In the genomic region with DNA sequence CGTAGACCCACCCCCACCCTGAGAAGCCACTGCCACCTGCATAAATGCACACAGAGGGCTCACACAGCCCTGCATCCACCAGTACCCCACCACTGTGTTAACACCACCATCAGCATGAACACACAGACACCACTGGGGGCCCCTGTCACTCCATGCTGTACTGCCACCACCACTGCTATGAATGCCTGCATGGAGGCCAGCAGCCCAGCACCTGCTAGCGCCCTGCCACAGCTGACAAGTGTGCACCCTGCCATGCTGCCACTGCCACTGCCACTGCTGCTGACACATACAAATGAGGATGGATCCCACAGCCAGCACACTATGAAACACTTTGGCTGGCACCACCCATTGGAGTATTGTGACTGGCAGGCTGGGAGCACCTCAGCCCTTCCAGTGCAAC, we compare ENCODE assay signal across 1 cellular context.
TF ChIP-seq lines count a peak whose summit lies in the region.

No MANE protein-coding gene starts in this region.

TF ChIP-seq in GM23338, 12 proteins besides CTCF, POLR2A, EP300 and RAD21 (continued from another document):
- TF ChIP-seq, protein P1, sequence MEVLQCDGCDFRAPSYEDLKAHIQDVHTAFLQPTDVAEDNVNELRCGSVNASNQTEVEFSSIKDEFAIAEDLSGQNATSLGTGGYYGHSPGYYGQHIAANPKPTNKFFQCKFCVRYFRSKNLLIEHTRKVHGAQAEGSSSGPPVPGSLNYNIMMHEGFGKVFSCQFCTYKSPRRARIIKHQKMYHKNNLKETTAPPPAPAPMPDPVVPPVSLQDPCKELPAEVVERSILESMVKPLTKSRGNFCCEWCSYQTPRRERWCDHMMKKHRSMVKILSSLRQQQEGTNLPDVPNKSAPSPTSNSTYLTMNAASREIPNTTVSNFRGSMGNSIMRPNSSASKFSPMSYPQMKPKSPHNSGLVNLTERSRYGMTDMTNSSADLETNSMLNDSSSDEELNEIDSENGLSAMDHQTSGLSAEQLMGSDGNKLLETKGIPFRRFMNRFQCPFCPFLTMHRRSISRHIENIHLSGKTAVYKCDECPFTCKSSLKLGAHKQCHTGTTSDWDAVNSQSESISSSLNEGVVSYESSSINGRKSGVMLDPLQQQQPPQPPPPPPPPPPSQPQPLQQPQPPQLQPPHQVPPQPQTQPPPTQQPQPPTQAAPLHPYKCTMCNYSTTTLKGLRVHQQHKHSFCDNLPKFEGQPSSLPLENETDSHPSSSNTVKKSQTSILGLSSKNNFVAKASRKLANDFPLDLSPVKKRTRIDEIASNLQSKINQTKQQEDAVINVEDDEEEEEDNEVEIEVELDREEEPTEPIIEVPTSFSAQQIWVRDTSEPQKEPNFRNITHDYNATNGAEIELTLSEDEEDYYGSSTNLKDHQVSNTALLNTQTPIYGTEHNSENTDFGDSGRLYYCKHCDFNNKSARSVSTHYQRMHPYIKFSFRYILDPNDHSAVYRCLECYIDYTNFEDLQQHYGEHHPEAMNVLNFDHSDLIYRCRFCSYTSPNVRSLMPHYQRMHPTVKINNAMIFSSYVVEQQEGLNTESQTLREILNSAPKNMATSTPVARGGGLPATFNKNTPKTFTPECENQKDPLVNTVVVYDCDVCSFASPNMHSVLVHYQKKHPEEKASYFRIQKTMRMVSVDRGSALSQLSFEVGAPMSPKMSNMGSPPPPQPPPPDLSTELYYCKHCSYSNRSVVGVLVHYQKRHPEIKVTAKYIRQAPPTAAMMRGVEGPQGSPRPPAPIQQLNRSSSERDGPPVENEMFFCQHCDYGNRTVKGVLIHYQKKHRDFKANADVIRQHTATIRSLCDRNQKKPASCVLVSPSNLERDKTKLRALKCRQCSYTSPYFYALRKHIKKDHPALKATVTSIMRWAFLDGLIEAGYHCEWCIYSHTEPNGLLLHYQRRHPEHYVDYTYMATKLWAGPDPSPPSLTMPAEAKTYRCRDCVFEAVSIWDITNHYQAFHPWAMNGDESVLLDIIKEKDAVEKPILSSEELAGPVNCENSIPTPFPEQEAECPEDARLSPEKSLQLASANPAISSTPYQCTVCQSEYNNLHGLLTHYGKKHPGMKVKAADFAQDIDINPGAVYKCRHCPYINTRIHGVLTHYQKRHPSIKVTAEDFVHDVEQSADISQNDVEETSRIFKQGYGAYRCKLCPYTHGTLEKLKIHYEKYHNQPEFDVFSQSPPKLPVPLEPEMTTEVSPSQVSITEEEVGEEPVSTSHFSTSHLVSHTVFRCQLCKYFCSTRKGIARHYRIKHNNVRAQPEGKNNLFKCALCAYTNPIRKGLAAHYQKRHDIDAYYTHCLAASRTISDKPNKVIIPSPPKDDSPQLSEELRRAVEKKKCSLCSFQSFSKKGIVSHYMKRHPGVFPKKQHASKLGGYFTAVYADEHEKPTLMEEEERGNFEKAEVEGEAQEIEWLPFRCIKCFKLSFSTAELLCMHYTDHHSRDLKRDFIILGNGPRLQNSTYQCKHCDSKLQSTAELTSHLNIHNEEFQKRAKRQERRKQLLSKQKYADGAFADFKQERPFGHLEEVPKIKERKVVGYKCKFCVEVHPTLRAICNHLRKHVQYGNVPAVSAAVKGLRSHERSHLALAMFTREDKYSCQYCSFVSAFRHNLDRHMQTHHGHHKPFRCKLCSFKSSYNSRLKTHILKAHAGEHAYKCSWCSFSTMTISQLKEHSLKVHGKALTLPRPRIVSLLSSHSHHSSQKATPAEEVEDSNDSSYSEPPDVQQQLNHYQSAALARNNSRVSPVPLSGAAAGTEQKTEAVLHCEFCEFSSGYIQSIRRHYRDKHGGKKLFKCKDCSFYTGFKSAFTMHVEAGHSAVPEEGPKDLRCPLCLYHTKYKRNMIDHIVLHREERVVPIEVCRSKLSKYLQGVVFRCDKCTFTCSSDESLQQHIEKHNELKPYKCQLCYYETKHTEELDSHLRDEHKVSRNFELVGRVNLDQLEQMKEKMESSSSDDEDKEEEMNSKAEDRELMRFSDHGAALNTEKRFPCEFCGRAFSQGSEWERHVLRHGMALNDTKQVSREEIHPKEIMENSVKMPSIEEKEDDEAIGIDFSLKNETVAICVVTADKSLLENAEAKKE (CRISPR knock-in tag; IDR thresholded peaks at IDR 0.05): no peak
- TF ChIP-seq ETS1 (IDR thresholded peaks at IDR 0.05) (no peak), NANOG (IDR thresholded peaks at IDR 0.05; ENCODE audit: borderline replicate concordance) (no peak), POLR2AphosphoS5 (IDR thresholded peaks at IDR 0.05; ENCODE audit: low read depth) (no peak)
